ENCODE assay signal across 1 cellular context in the genomic region with DNA sequence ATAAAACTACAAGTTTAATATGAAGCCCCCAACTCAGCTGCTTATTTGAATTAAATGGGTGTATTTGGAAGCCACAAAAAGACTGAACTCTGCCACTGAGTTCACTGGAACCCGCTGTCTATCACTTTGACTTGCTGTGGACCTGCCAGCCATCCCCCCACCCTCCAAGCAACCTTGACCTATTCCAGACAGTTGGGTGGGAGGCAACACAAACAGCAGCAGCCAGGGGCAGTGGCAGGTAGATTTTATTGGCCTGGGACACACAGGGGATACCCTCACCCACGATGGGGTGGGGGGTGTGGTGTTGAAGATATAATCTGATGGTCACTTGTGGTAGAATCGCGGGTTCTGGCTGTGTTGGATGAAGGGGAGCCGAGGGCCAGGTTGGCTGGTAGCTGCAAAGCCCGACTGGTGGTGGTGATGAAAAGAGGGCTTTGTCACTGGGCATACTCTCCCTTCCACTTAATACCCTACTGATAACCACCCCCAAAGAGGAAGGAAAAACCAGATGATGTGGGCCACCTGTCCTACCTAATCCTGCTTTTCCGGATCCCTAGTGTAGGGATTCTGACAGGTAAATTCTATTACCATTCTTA.
TF ChIP-seq lines count a peak whose summit lies in the region.

No MANE protein-coding gene starts in this region.

TF ChIP-seq in A549, 52 proteins besides CTCF, POLR2A, EP300 and RAD21:
- TF ChIP-seq EHF (CRISPR knock-in tag; IDR thresholded peaks at IDR 0.05) (0 out of 2 replicates have a peak, but pooled peaks have one; percentile 15), GATA3 (IDR thresholded peaks at IDR 0.05; ENCODE audit: borderline replicate concordance) (no peak)
- TF ChIP-seq, protein P1, sequence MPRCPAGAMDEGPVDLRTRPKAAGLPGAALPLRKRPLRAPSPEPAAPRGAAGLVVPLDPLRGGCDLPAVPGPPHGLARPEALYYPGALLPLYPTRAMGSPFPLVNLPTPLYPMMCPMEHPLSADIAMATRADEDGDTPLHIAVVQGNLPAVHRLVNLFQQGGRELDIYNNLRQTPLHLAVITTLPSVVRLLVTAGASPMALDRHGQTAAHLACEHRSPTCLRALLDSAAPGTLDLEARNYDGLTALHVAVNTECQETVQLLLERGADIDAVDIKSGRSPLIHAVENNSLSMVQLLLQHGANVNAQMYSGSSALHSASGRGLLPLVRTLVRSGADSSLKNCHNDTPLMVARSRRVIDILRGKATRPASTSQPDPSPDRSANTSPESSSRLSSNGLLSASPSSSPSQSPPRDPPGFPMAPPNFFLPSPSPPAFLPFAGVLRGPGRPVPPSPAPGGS (IDR thresholded peaks at IDR 0.05), result peak; percentile 32; the same call in 1 of the 3 replicates
- TF ChIP-seq, protein P2, sequence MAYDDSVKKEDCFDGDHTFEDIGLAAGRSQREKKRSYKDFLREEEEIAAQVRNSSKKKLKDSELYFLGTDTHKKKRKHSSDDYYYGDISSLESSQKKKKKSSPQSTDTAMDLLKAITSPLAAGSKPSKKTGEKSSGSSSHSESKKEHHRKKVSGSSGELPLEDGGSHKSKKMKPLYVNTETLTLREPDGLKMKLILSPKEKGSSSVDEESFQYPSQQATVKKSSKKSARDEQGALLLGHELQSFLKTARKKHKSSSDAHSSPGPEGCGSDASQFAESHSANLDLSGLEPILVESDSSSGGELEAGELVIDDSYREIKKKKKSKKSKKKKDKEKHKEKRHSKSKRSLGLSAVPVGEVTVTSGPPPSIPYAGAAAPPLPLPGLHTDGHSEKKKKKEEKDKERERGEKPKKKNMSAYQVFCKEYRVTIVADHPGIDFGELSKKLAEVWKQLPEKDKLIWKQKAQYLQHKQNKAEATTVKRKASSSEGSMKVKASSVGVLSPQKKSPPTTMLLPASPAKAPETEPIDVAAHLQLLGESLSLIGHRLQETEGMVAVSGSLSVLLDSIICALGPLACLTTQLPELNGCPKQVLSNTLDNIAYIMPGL (CRISPR knock-in tag; IDR thresholded peaks at IDR 0.05; ENCODE audit: borderline replicate concordance), result no peak
